8 cellular contexts compared by ENCODE assay signal in genomic region chr9:85743290-85744128, GRCh38. TPM values are rescaled to one million over a fixed set of nuclear protein-coding genes. Genes with fewer than 3 reads are reported as not detected.
DNase-seq lines count a peak whose midpoint lies in the region; ATAC-seq and TF ChIP-seq lines count a peak whose summit lies in the region.

No MANE protein-coding gene starts in this region.

- H3K36me3 ChIP-seq in DND-41 (ENCODE audit: insufficient read depth, low read length) (no peaks in the 10 kb centered on the region; the same call in 1 of the 2 replicates), Karpas-422 (ENCODE audit: insufficient read depth, low read length) (no peaks in the 10 kb centered on the region), left lung (no peaks in the 10 kb centered on the region)

- H3K4me3 ChIP-seq in DND-41 (ENCODE audit: low read depth in 1 of 2, low read length in 2 of 2), result no peak overlapping the region
- H3K4me3 ChIP-seq in Karpas-422 (ENCODE audit: low read length), result no peak overlapping the region
- H3K4me3 ChIP-seq in left lung, result peak overlapping the region in 1 of 2 donors; percentile 6

- peaks cover 28% of the 10 kb centered on the region for H3K4me1 Mint-ChIP-seq in activated T-helper 1 cell treated with anti-CD3 and anti-CD28 coated beads, Interleukin-12 subunit alpha, Interleukin-12 subunit beta, Interleukin-2, Interleukin-4 antibody, amounts not matched to agents 30 ng/mL and 10 ng/mL and 1 ng/mL, durations not matched to agents 14 hours and 24 hours and 36 hours (ENCODE audit: low read depth)

- H3K27ac Mint-ChIP-seq in activated T-helper 1 cell treated with anti-CD3 and anti-CD28 coated beads, Interleukin-12 subunit alpha, Interleukin-12 subunit beta, Interleukin-2, Interleukin-4 antibody, amounts not matched to agents 30 ng/mL and 10 ng/mL and 1 ng/mL, durations not matched to agents 14 hours and 24 hours and 36 hours, result peak overlapping the region; percentile 67

- H4K20me1 ChIP-seq in DND-41 (ENCODE audit: insufficient read depth, low read length) (peaks cover 6% of the 10 kb centered on the region; the same call in 1 of the 2 replicates), Karpas-422 (ENCODE audit: insufficient read depth, low read depth, low read length) (peaks cover 13% of the 10 kb centered on the region)

- peaks cover 7% of the 10 kb centered on the region for H3K27me3 Mint-ChIP-seq in activated T-helper 1 cell treated with anti-CD3 and anti-CD28 coated beads, Interleukin-12 subunit alpha, Interleukin-12 subunit beta, Interleukin-2, Interleukin-4 antibody, amounts not matched to agents 30 ng/mL and 10 ng/mL and 1 ng/mL, durations not matched to agents 14 hours and 24 hours and 36 hours (ENCODE audit: insufficient read depth)

- H3K36me3 Mint-ChIP-seq in activated T-helper 1 cell treated with anti-CD3 and anti-CD28 coated beads, Interleukin-12 subunit alpha, Interleukin-12 subunit beta, Interleukin-2, Interleukin-4 antibody, amounts not matched to agents 30 ng/mL and 10 ng/mL and 1 ng/mL, durations not matched to agents 14 hours and 24 hours and 36 hours (ENCODE audit: low read depth), result peaks cover 3% of the 10 kb centered on the region

- H3K27ac ChIP-seq in DND-41 (ENCODE audit: low read length) (no peak overlapping the region), Karpas-422 (ENCODE audit: low read length) (no peak overlapping the region), left lung (peak overlapping the region in 1 of 2 donors; percentile 43)

- intact Hi-C loops in activated T-helper 1 cell treated with anti-CD3 and anti-CD28 coated beads, Interleukin-12 subunit alpha, Interleukin-12 subunit beta, Interleukin-2, Interleukin-4 antibody, amounts not matched to agents 30 ng/mL and 10 ng/mL and 1 ng/mL, durations not matched to agents 14 hours and 24 hours and 36 hours (cut with micrococcal nuclease), result loop anchor here (2.0 to 5.0 kb wide), 3 partner anchors 61 to 1204 kb away; partner anchors contain the start of gene GAS1
- intact Hi-C loops in left lung (cut with DNase I), result no loop called here

- H3K9ac ChIP-seq in DND-41 (ENCODE audit: low read depth, low read length) (peak overlapping the region; percentile 61; the same call in 1 of the 2 replicates), Karpas-422 (ENCODE audit: low read length) (no peak overlapping the region)

- H3K79me2 ChIP-seq in DND-41 (ENCODE audit: insufficient read depth, low read length) (peaks cover 30% of the 10 kb centered on the region), Karpas-422 (ENCODE audit: low read length) (peaks cover 29% of the 10 kb centered on the region)

- H3K4me3 Mint-ChIP-seq in activated T-helper 1 cell treated with anti-CD3 and anti-CD28 coated beads, Interleukin-12 subunit alpha, Interleukin-12 subunit beta, Interleukin-2, Interleukin-4 antibody, amounts not matched to agents 30 ng/mL and 10 ng/mL and 1 ng/mL, durations not matched to agents 14 hours and 24 hours and 36 hours, result peak overlapping the region; percentile 66

- H3K9me3 Mint-ChIP-seq in activated T-helper 1 cell treated with anti-CD3 and anti-CD28 coated beads, Interleukin-12 subunit alpha, Interleukin-12 subunit beta, Interleukin-2, Interleukin-4 antibody, amounts not matched to agents 30 ng/mL and 10 ng/mL and 1 ng/mL, durations not matched to agents 14 hours and 24 hours and 36 hours, result no peaks in the 10 kb centered on the region

- H3K4me1 ChIP-seq in DND-41 (ENCODE audit: insufficient read depth, low read length) (peaks cover 34% of the 10 kb centered on the region), Karpas-422 (ENCODE audit: low read length) (peaks cover 24% of the 10 kb centered on the region), left lung (peaks cover 0 to 46% of the 10 kb centered on the region in 2 donors)

- ATAC-seq in DND-41 (ENCODE audit: insufficient read depth, low read depth), result no peak
- peak; percentile 16 for ATAC-seq in left lung
- ATAC-seq in HG03039 (IDR thresholded peaks at IDR 0.05; ENCODE audit: unreplicated experiment), result no peak
- ATAC-seq in SK-N-SH treated with all-trans-retinoic acid at 6 μM for 48 hours, result no peak
- no peak for ATAC-seq in HG03025 (IDR thresholded peaks at IDR 0.05; ENCODE audit: low FRiP score, unreplicated experiment)

- no peaks in the 10 kb centered on the region for H3K9me3 ChIP-seq in DND-41 (ENCODE audit: insufficient read depth, low read length, severe bottlenecking)
- no peaks in the 10 kb centered on the region for H3K9me3 ChIP-seq in Karpas-422 (ENCODE audit: low read length)
- no peaks in the 10 kb centered on the region for H3K9me3 ChIP-seq in left lung

- peak overlapping the region; percentile 79; the same call in 1 of the 2 replicates for H3K4me2 ChIP-seq in DND-41 (ENCODE audit: insufficient read depth, low read length)
- H3K4me2 ChIP-seq in Karpas-422 (ENCODE audit: low read depth, low read length, poor library complexity, severe bottlenecking), result peak overlapping the region; percentile 98

- H3K27me3 ChIP-seq in DND-41 (ENCODE audit: insufficient read depth, low read length, poor library complexity), result peaks cover 5% of the 10 kb centered on the region
- no peaks in the 10 kb centered on the region for H3K27me3 ChIP-seq in Karpas-422 (ENCODE audit: low read length)
- no peaks in the 10 kb centered on the region for H3K27me3 ChIP-seq in left lung

- no peaks in the 10 kb centered on the region for H3K9me2 ChIP-seq in Karpas-422 (replicated peaks; ENCODE audit: insufficient read depth, low read length)

- H2AFZ ChIP-seq in DND-41 (ENCODE audit: low read depth, low read length) (peak overlapping the region; percentile 30), Karpas-422 (ENCODE audit: low read length) (peak overlapping the region; percentile 77; the same call in 1 of the 2 replicates)

- TF ChIP-seq CTCF in DND-41 (IDR thresholded peaks at IDR 0.05; ENCODE audit: borderline replicate concordance, extremely low read depth, low read length, poor library complexity, severe bottlenecking) (no peak), left lung (IDR thresholded peaks at IDR 0.05) (no peak)

- DNase-seq in DND-41 (no peak), Karpas-422 (no peak), left lung (peak; percentile 76), NCI-H524 (lab: John Stamatoyannopoulos, UW) (no peak)
- no peak for DNase-seq in activated T-helper 1 cell treated with anti-CD3 and anti-CD28 coated beads, Interleukin-12 subunit alpha, Interleukin-12 subunit beta, Interleukin-2, Interleukin-4 antibody, amounts not matched to agents 30 ng/mL and 10 ng/mL and 1 ng/mL, durations not matched to agents 14 hours and 24 hours and 36 hours (ENCODE audit: low spot score)

TF ChIP-seq in SK-N-SH treated with all-trans-retinoic acid at 6 μM for 48 hours, 23 proteins besides CTCF, POLR2A, EP300 and RAD21 (continues in another document):
- no peak for TF ChIP-seq SNAI2 (CRISPR knock-in tag; IDR thresholded peaks at IDR 0.05)
- TF ChIP-seq, protein P1, sequence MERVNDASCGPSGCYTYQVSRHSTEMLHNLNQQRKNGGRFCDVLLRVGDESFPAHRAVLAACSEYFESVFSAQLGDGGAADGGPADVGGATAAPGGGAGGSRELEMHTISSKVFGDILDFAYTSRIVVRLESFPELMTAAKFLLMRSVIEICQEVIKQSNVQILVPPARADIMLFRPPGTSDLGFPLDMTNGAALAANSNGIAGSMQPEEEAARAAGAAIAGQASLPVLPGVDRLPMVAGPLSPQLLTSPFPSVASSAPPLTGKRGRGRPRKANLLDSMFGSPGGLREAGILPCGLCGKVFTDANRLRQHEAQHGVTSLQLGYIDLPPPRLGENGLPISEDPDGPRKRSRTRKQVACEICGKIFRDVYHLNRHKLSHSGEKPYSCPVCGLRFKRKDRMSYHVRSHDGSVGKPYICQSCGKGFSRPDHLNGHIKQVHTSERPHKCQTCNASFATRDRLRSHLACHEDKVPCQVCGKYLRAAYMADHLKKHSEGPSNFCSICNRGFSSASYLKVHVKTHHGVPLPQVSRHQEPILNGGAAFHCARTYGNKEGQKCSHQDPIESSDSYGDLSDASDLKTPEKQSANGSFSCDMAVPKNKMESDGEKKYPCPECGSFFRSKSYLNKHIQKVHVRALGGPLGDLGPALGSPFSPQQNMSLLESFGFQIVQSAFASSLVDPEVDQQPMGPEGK (CRISPR knock-in tag; IDR thresholded peaks at IDR 0.05; ENCODE audit: borderline replicate concordance), result no peak
- no peak for TF ChIP-seq ZNF8 (CRISPR knock-in tag; IDR thresholded peaks at IDR 0.05)
- TF ChIP-seq TOX (CRISPR knock-in tag; IDR thresholded peaks at IDR 0.05; ENCODE audit: borderline replicate concordance), result no peak
- TF ChIP-seq ZFP3 (CRISPR knock-in tag; IDR thresholded peaks at IDR 0.05), result no peak
- no peak for TF ChIP-seq CREB5 (CRISPR knock-in tag; IDR thresholded peaks at IDR 0.05; ENCODE audit: low read depth)
- no peak for TF ChIP-seq ESRRG (CRISPR knock-in tag; IDR thresholded peaks at IDR 0.05)
- no peak for TF ChIP-seq CSDC2 (CRISPR knock-in tag; IDR thresholded peaks at IDR 0.05)
- TF ChIP-seq ZC3H10 (CRISPR knock-in tag; IDR thresholded peaks at IDR 0.05), result no peak
- no peak for TF ChIP-seq ISL1 (CRISPR knock-in tag; IDR thresholded peaks at IDR 0.05)

RNA-seq across cellular contexts. Expression of gene AGTPBP1, which starts 1.8 kb away (rescaled TPM):
- total RNA-seq in Karpas-422 (2014; rRNA removed; shearing (Covaris generic); ENCODE audit: low replicate concordance), result 25.7 and 42.9 TPM in 2 replicates
- total RNA-seq in activated T-helper 1 cell treated with anti-CD3 and anti-CD28 coated beads, Interleukin-12 subunit alpha, Interleukin-12 subunit beta, Interleukin-2, Interleukin-4 antibody, amounts not matched to agents 30 ng/mL and 10 ng/mL and 1 ng/mL, durations not matched to agents 14 hours and 24 hours and 36 hours, result 23.5 and 26.2 TPM in 2 replicates
- total RNA-seq in left lung, result 10 to 100 TPM; 25.4 to 44.0 TPM

Comparison
In these comparisons a context has a peak if more than half of its experiments do, and no peak if none do; other contexts are left out.
1. DNase-seq: peak in left lung (2 of 2); none in DND-41 (single experiment), Karpas-422 (single experiment), activated T-helper 1 cell treated with anti-CD3 and anti-CD28 coated beads, Interleukin-12 subunit alpha, Interleukin-12 subunit beta, Interleukin-2, Interleukin-4 antibody, amounts not matched to agents 30 ng/mL and 10 ng/mL and 1 ng/mL, durations not matched to agents 14 hours and 24 hours and 36 hours (single experiment) and NCI-H524 (0 of 2).